ENCODE assay signal across 16 cellular contexts in the genomic region with DNA sequence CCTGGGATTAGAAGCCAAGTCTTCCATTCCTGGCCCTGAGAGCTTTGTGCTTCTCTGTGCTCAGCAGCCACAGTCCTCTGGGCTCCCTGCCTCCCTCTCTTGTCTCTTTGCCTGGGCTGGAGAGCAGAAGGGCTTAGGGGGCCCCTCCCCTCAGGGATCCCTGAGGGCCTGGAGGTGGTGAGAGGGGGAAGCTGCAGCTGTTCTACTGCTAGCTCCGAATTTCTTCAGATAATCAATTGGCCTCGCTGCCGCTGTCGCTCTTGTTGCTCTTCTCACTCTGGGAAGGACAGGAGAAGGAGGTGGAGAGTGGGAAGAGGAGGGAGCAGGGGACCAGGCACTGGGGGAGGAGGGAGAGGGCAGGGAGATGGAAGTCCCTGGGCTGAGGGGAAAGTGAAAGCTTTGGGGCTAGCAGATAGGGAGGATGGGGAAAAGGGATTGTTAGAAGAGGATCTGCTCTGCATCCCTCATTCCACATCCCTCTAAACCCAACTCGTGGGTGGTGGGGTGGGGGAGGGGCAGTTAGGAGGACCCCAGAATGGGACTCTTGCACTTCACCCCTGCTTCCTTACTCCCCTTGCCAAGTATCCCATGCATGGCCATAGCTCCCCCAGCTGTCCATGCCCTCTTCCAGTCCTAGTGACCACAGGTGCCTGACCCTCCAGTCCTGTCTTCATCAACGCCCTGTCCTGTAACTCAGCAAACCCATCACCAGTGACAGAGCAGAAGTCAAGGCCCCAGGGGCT. TPM values are rescaled to one million over a fixed set of nuclear protein-coding genes. Genes with fewer than 3 reads are reported as not detected.
DNase-seq lines count a peak whose midpoint lies in the region; ATAC-seq and TF ChIP-seq lines count a peak whose summit lies in the region.
"Had no signal": no experiment of that assay in that cellular context is flagged by ENCODE, and none has a peak within 500 bp of the region (broad histone marks: within the 10 kb centered on the region; RNA-seq: fewer than 3 reads in every experiment).

No MANE protein-coding gene starts in this region.

- H3K4me1 ChIP-seq in right atrium auricular region (peaks cover 0 to 20% of the 10 kb centered on the region in 2 donors), MM.1S (ENCODE audit: low read length) (peaks cover 4% of the 10 kb centered on the region; the same call in 1 of the 2 replicates)
- H3K4me1 ChIP-seq: pancreas had no signal

- H3K27ac ChIP-seq in right atrium auricular region (peak overlapping the region in 1 of 2 donors; percentile 23), MM.1S (ENCODE audit: low read length) (no peak overlapping the region)
- H3K27ac ChIP-seq: 22Rv1, thoracic aorta had no signal

- no peaks in the 10 kb centered on the region for H3K9me3 Mint-ChIP-seq in stimulated activated naive B cell treated with anti-CD40 and anti-IgM and Interleukin-4, amounts not matched to agents 10 μg/mL and 1 μg/mL and 100 μg/mL, for 72 hours
- H3K9me3 Mint-ChIP-seq: activated naive CD8-positive, alpha-beta T cell treated with anti-CD3 and anti-CD28 coated beads, Interleukin-2, amount 10 ng/mL, durations not matched to agents 7 days and 5 days; immature natural killer cell had no signal

- H3K9me3 ChIP-seq in right atrium auricular region: no peaks in the 10 kb centered on the region
- H3K9me3 ChIP-seq in MM.1S (replicated peaks; ENCODE audit: insufficient read depth, low read length): no peaks in the 10 kb centered on the region
- H3K9me3 ChIP-seq: pancreas, thoracic aorta had no signal

- H3K27me3 Mint-ChIP-seq in stimulated activated naive B cell treated with anti-CD40 and anti-IgM and Interleukin-4, amounts not matched to agents 10 μg/mL and 1 μg/mL and 100 μg/mL, for 72 hours: peaks cover 0 to 3% of the 10 kb centered on the region in 2 donors

- peaks cover 18 to 27% of the 10 kb centered on the region in 2 donors for H3K4me1 Mint-ChIP-seq in stimulated activated naive B cell treated with anti-CD40 and anti-IgM and Interleukin-4, amounts not matched to agents 10 μg/mL and 1 μg/mL and 100 μg/mL, for 72 hours

- TF ChIP-seq CTCF in right atrium auricular region (IDR thresholded peaks at IDR 0.05): no peak
- no peak for TF ChIP-seq CTCF in MM.1S (IDR thresholded peaks at IDR 0.05; ENCODE audit: low read length)

- no peaks in the 10 kb centered on the region for H3K9me2 ChIP-seq in MM.1S (replicated peaks; ENCODE audit: insufficient read depth, low read length)

- peak overlapping the region; percentile 22 to 67 for H3K4me3 Mint-ChIP-seq in stimulated activated naive B cell treated with anti-CD40 and anti-IgM and Interleukin-4, amounts not matched to agents 10 μg/mL and 1 μg/mL and 100 μg/mL, for 72 hours
- H3K4me3 Mint-ChIP-seq: activated naive CD8-positive, alpha-beta T cell treated with anti-CD3 and anti-CD28 coated beads, Interleukin-2, amount 10 ng/mL, durations not matched to agents 7 days and 5 days had no signal

- no peak overlapping the region for H3K4me2 ChIP-seq in MM.1S (ENCODE audit: low read depth, low read length)

- H3K36me3 ChIP-seq in right atrium auricular region (no peaks in the 10 kb centered on the region), MM.1S (replicated peaks; ENCODE audit: insufficient read depth, low read length) (no peaks in the 10 kb centered on the region)
- H3K36me3 ChIP-seq: pancreas, thoracic aorta had no signal

- no peaks in the 10 kb centered on the region for H3K79me2 ChIP-seq in MM.1S (ENCODE audit: low read length)

- H3K4me3 ChIP-seq in right atrium auricular region (no peak overlapping the region), MM.1S (ENCODE audit: low read length) (no peak overlapping the region)
- H3K4me3 ChIP-seq: pancreas had no signal

- H2AFZ ChIP-seq in MM.1S (ENCODE audit: low read length): no peak overlapping the region

- no peak for ATAC-seq in stimulated activated naive B cell treated with anti-CD40 and anti-IgM and Interleukin-4, amounts not matched to agents 10 μg/mL and 1 μg/mL and 100 μg/mL, for 72 hours (replicated peaks)

- no peak overlapping the region for H3K9ac ChIP-seq in MM.1S (ENCODE audit: low read length)

- DNase-seq in DMS53 (lab: John Stamatoyannopoulos, UW) (peak; percentile 35), DMS53 treated with DMSO at 0.1 percent for 48 hours (lab: John Stamatoyannopoulos, UW; ENCODE audit: unreplicated experiment) (no peak), SK-N-DZ (ENCODE audit: low spot score) (peak; percentile 38), right atrium auricular region (ENCODE audit: low spot score) (peak; percentile 52), SIG-M5 treated with dmso at 0.1 percent for 504 hours (lab: John Stamatoyannopoulos, UW; ENCODE audit: unreplicated experiment) (no peak), AG20443 (ENCODE audit: low spot score) (no peak), MM.1S (no peak)
- DNase-seq in stimulated activated naive B cell treated with anti-CD40 and anti-IgM and Interleukin-4, amounts not matched to agents 10 μg/mL and 1 μg/mL and 100 μg/mL, for 72 hours: no peak
- DNase-seq: activated CD4-positive, alpha-beta T cell treated with anti-CD3 and anti-CD28 coated beads, Interleukin-2, amount 50 U/mL, for 48 hours; activated naive CD8-positive, alpha-beta T cell treated with anti-CD3 and anti-CD28 coated beads, Interleukin-2, amount 10 ng/mL, durations not matched to agents 7 days and 5 days; immature natural killer cell; stimulated activated CD4-positive, alpha-beta T cell treated with anti-CD3 and anti-CD28 coated beads, Interleukin-4, amount 100 ng/mL, for 4 hours had no signal

- peak overlapping the region; percentile 75 for H3K27ac Mint-ChIP-seq in stimulated activated naive B cell treated with anti-CD40 and anti-IgM and Interleukin-4, amounts not matched to agents 10 μg/mL and 1 μg/mL and 100 μg/mL, for 72 hours

- H3K27me3 ChIP-seq in right atrium auricular region: no peaks in the 10 kb centered on the region
- no peaks in the 10 kb centered on the region for H3K27me3 ChIP-seq in MM.1S (replicated peaks; ENCODE audit: insufficient read depth, low read length)
- H3K27me3 ChIP-seq: pancreas had no signal

- no peaks in the 10 kb centered on the region for H3F3A ChIP-seq in MM.1S (ENCODE audit: insufficient read depth, low read length)

- no peaks in the 10 kb centered on the region for H4K20me1 ChIP-seq in MM.1S (ENCODE audit: insufficient read depth, low read length)

- peaks cover 18 to 22% of the 10 kb centered on the region in 2 donors for H3K36me3 Mint-ChIP-seq in stimulated activated naive B cell treated with anti-CD40 and anti-IgM and Interleukin-4, amounts not matched to agents 10 μg/mL and 1 μg/mL and 100 μg/mL, for 72 hours
- H3K36me3 Mint-ChIP-seq: activated naive CD8-positive, alpha-beta T cell treated with anti-CD3 and anti-CD28 coated beads, Interleukin-2, amount 10 ng/mL, durations not matched to agents 7 days and 5 days; immature natural killer cell had no signal

RNA-seq across cellular contexts. Expression of gene NHLH1, which starts 8.0 kb away (rescaled TPM):
- 0.25 and 0.35 TPM in 2 replicates for polyA plus RNA-seq in SK-N-DZ (2014; cell fraction: cytosol; rRNA removed)
- 0.57 and 1.3 TPM in 2 replicates for polyA plus RNA-seq in SK-N-DZ (2014; cell fraction: nucleus; rRNA removed)
- not detected for total RNA-seq in right atrium auricular region
- total RNA-seq: pancreas, SK-MEL-5 had no signal
- polyA plus RNA-seq: immature natural killer cell had no signal

RNA-seq across cellular contexts. Expression of gene VANGL2, which starts 25.5 kb away (rescaled TPM):
- polyA plus RNA-seq in SK-N-DZ (2014; cell fraction: cytosol; rRNA removed): 9.5 and 12.5 TPM in 2 replicates
- 10.0 and 16.3 TPM in 2 replicates for polyA plus RNA-seq in SK-N-DZ (2014; cell fraction: nucleus; rRNA removed)
- 1 to 10 TPM; 3.4 to 8.1 TPM for total RNA-seq in right atrium auricular region
- polyA plus RNA-seq: immature natural killer cell had no signal

RNA-seq across cellular contexts. Expression of gene NCSTN, which starts 31.7 kb away (rescaled TPM):
- 42.5 and 42.8 TPM in 2 replicates for polyA plus RNA-seq in SK-N-DZ (2014; cell fraction: cytosol; rRNA removed)
- polyA plus RNA-seq in SK-N-DZ (2014; cell fraction: nucleus; rRNA removed): 66.2 and 78.8 TPM in 2 replicates
- total RNA-seq in right atrium auricular region: 10 to 100 TPM; 63.4 to 71.3 TPM

RNA-seq across cellular contexts. Expression of gene COPA, which starts 31.8 kb away (rescaled TPM):
- 89.3 and 103 TPM in 2 replicates for polyA plus RNA-seq in SK-N-DZ (2014; cell fraction: cytosol; rRNA removed)
- polyA plus RNA-seq in SK-N-DZ (2014; cell fraction: nucleus; rRNA removed): 45.4 and 60.3 TPM in 2 replicates
- 100 to 1,000 TPM in 1 of 2 donors, 10 to 100 TPM in 1; 96.1 to 134 TPM for total RNA-seq in right atrium auricular region

Comparison
In these comparisons a context has a peak if more than half of its experiments do, and no peak if none do; other contexts are left out.
1. DNase-seq: peak in DMS53 (single experiment), SK-N-DZ (single experiment) and right atrium auricular region (single experiment); none in DMS53 treated with DMSO at 0.1 percent for 48 hours (single experiment), stimulated activated naive B cell treated with anti-CD40 and anti-IgM and Interleukin-4, amounts not matched to agents 10 μg/mL and 1 μg/mL and 100 μg/mL, for 72 hours (single experiment), SIG-M5 treated with dmso at 0.1 percent for 504 hours (single experiment), AG20443 (single experiment) and MM.1S (single experiment).